ENCODE assay signal across 8 cellular contexts in the genomic region with DNA sequence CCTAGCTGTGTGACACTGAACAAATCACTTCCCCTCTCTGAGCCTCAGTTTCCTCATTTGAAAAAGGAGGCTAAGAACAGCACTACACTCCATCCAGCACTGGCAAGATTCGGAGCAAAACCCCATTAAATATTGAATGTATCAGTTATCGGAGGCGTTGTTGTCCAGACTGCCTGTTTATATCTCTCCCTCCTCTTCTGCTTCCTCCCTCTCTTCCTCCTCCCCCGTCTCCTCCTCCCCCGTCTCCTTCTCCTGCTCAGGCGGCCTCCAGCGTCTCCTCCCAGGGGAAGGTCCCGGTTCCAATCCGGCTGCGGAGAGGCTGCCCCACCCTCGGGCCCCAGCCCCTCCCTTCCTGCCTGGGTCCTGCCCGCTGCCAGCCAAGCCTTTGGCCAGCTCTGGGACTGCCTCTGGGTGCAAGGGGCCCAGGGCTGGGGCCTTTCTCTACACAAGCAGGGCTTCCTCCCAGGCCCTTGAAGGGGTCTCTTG. TPM values are rescaled to one million over a fixed set of nuclear protein-coding genes. Genes with fewer than 3 reads are reported as not detected.
A peak's percentile ranks its signal among the peaks of the same experiment; 100 is the strongest.
DNase-seq lines count a peak whose midpoint lies in the region; ATAC-seq and TF ChIP-seq lines count a peak whose summit lies in the region.

No MANE protein-coding gene starts in this region.

- H3K9me3 ChIP-seq in Panc1 (ENCODE audit: control insufficient read depth, insufficient read depth, low read depth, low read length): no peaks in the 10 kb centered on the region
- H3K9me3 ChIP-seq in ectodermal cell (ENCODE audit: control insufficient read depth, low read length): no peaks in the 10 kb centered on the region
- H3K9me3 ChIP-seq in mesenchymal stem cell (ENCODE audit: control insufficient read depth, low read length): no peaks in the 10 kb centered on the region
- H3K9me3 ChIP-seq in aorta (ENCODE audit: control insufficient read depth, low read length): no peaks in the 10 kb centered on the region

- in situ Hi-C loops in Panc1 (cut with HindIII; ENCODE audit: low pct_unique_long_range_greater_than_20kb, low sequenced_read_pairs): no loop called here

- H2AFZ ChIP-seq in mesenchymal stem cell (ENCODE audit: low read depth, low read length): no peak overlapping the region

- H3K14ac ChIP-seq in mesenchymal stem cell (ENCODE audit: low read length in 2 of 2): no peak overlapping the region

- peak overlapping the region; percentile 81 to 94 for H3K18ac ChIP-seq in mesenchymal stem cell (ENCODE audit: low read depth in 1 of 2, low read length in 2 of 2)

- POLR2A ChIA-PET in Panc1 (lab: Charles Lee): interaction anchor here (0.7 kb wide), 1 partner anchor 130 kb away, joined by 7 read pairs; no protein-coding TSS in a partner anchor

- 21% methylated on average over 12 of the region's 12 CpGs for WGBS in ectodermal cell, 2 experiments
- WGBS in mesenchymal stem cell: 10% methylated on average over 12 of the region's 12 CpGs
- 1 to 3% methylated on average over 7 to 12 of the region's 12 CpGs for WGBS in aorta, 2 donors

- H3K4me3 ChIP-seq in Panc1 (ENCODE audit: low read depth in 2 of 2, low read length in 2 of 2): peak overlapping the region; percentile 48 to 80
- peak overlapping the region; percentile 26 for H3K4me3 ChIP-seq in ectodermal cell (ENCODE audit: insufficient read depth, low read depth, low read length)
- peak overlapping the region in 1 of 2 experiments; percentile 97 for H3K4me3 ChIP-seq in mesenchymal stem cell (ENCODE audit: insufficient read depth in 1 of 2, low read depth in 1 of 2, low read length in 2 of 2)
- peak overlapping the region; percentile 37 to 71 for H3K4me3 ChIP-seq in aorta (ENCODE audit: low read length in 2 of 2)

- peak overlapping the region; percentile 75 for H2BK15ac ChIP-seq in mesenchymal stem cell (ENCODE audit: low read depth, poor library complexity, severe bottlenecking)

- peak overlapping the region; percentile 71 for H2BK5ac ChIP-seq in mesenchymal stem cell (ENCODE audit: low read depth, low read length, poor library complexity, severe bottlenecking)

- no peak overlapping the region for H2AK5ac ChIP-seq in mesenchymal stem cell (ENCODE audit: low read length, severe bottlenecking)

- peak overlapping the region; percentile 93 for H3K27ac ChIP-seq in Panc1 (ENCODE audit: low read length)
- peak overlapping the region; percentile 17 for H3K27ac ChIP-seq in ectodermal cell (ENCODE audit: insufficient read depth, low read depth, low read length, poor library complexity, severe bottlenecking)
- peak overlapping the region; percentile 64 for H3K27ac ChIP-seq in mesenchymal stem cell (ENCODE audit: low read length, poor library complexity, severe bottlenecking)
- H3K27ac ChIP-seq in aorta (ENCODE audit: low read depth in 1 of 2, low read length in 2 of 2): peak overlapping the region; percentile 22 to 59

- DNase-seq in GM03348 (ENCODE audit: low spot score) (peak; percentile 94), Panc1 (ENCODE audit: low read depth, low spot score) (no peak), mesenchymal stem cell (peak; percentile 83), aorta (peak; percentile 93 to 96), NCI-H1694 treated with DMSO at 0.1 percent for 48 hours (lab: John Stamatoyannopoulos, UW) (no peak)

- H2BK120ac ChIP-seq in mesenchymal stem cell (ENCODE audit: low read depth, low read length): peak overlapping the region; percentile 93

- peak overlapping the region; percentile 1 to 81 for H2BK12ac ChIP-seq in mesenchymal stem cell (ENCODE audit: low read length in 2 of 2)

- H4K91ac ChIP-seq in mesenchymal stem cell (ENCODE audit: low read length): peak overlapping the region; percentile 88

- peaks cover 1% of the 10 kb centered on the region for H3K79me1 ChIP-seq in mesenchymal stem cell (replicated peaks; ENCODE audit: low read length, poor library complexity, severe bottlenecking)

- peak overlapping the region; percentile 64 for H3K4me2 ChIP-seq in mesenchymal stem cell (ENCODE audit: low read length, poor library complexity, severe bottlenecking)

- H3K4me1 ChIP-seq in Panc1 (ENCODE audit: control insufficient read depth, insufficient read depth, low read length): peaks cover 6% of the 10 kb centered on the region
- H3K4me1 ChIP-seq in ectodermal cell (ENCODE audit: control insufficient read depth, insufficient read depth, low read length): peaks cover 35% of the 10 kb centered on the region
- peaks cover 32% of the 10 kb centered on the region for H3K4me1 ChIP-seq in mesenchymal stem cell (ENCODE audit: control insufficient read depth, insufficient read depth, low read depth, low read length)
- no peaks in the 10 kb centered on the region for H3K4me1 ChIP-seq in aorta (ENCODE audit: control insufficient read depth in 1 of 2, insufficient read depth in 2 of 2, low read length in 2 of 2)

- peak overlapping the region; percentile 97 for H3K9ac ChIP-seq in mesenchymal stem cell (ENCODE audit: low read length)

- no peak overlapping the region for H3K23ac ChIP-seq in mesenchymal stem cell (ENCODE audit: low read length in 2 of 2)

- H4K8ac ChIP-seq in mesenchymal stem cell (ENCODE audit: low read length): peak overlapping the region; percentile 60

- ATAC-seq in Panc1: peak; percentile 55
- ATAC-seq in aorta (ENCODE audit: low FRiP score): peak; percentile 4
- ATAC-seq in GM18907 (IDR thresholded peaks at IDR 0.05; ENCODE audit: unreplicated experiment): no peak
- no peak for ATAC-seq in HG03469 (IDR thresholded peaks at IDR 0.05; ENCODE audit: unreplicated experiment)

- peak overlapping the region in 1 of 2 experiments; percentile 89 for H3K4ac ChIP-seq in mesenchymal stem cell (ENCODE audit: low read depth in 1 of 2, low read length in 2 of 2)

- BruUV-seq in Panc1 (replicated peaks; lab: Mats Ljungman, UMichigan): no TSS peak

- H3K36me3 ChIP-seq in Panc1 (ENCODE audit: control insufficient read depth, insufficient read depth, low read length) (peaks cover 4% of the 10 kb centered on the region; the same call in 1 of the 2 replicates), ectodermal cell (ENCODE audit: control insufficient read depth, insufficient read depth, low read length) (no peaks in the 10 kb centered on the region), mesenchymal stem cell (ENCODE audit: control insufficient read depth in 1 of 2, insufficient read depth in 2 of 2, low read depth in 1 of 2, low read length in 2 of 2) (peaks cover 17 to 19% of the 10 kb centered on the region in 2 experiments), aorta (ENCODE audit: control insufficient read depth in 1 of 2, insufficient read depth in 2 of 2, low read length in 1 of 2) (peaks cover 0 to 3% of the 10 kb centered on the region in 2 donors)

- H3K27me3 ChIP-seq in Panc1 (ENCODE audit: control insufficient read depth, insufficient read depth, low read length) (no peaks in the 10 kb centered on the region), ectodermal cell (ENCODE audit: control insufficient read depth, insufficient read depth, low read length, poor library complexity, severe bottlenecking) (peaks cover 4% of the 10 kb centered on the region), mesenchymal stem cell (ENCODE audit: control insufficient read depth in 1 of 2, insufficient read depth in 1 of 2, low read length in 2 of 2) (no peaks in the 10 kb centered on the region), aorta (ENCODE audit: control insufficient read depth in 1 of 2, insufficient read depth in 2 of 2, low read length in 1 of 2) (no peaks in the 10 kb centered on the region)

- intact Hi-C loops in Panc1 (cut with micrococcal nuclease; ENCODE audit: unreplicated experiment) (no loop called here), aorta (cut with DNase I) (loop anchor here (1.0 to 2.0 kb wide), 3 partner anchors 27 to 45 kb away; partner anchors contain the start of genes BCL2L12 (in 1 of the 2) and IRF3 (in 1 of the 2))

- CTCF ChIA-PET in Panc1 (lab: Charles Lee): no interaction called here

- TF ChIP-seq CTCF in Panc1 (IDR thresholded peaks at IDR 0.05): no peak

RNA-seq across cellular contexts. Expression of gene RRAS, which starts 2.0 kb away (rescaled TPM):
- total RNA-seq in Panc1 (2021; ENCODE audit: unreplicated experiment) (64.4 TPM), aorta (100 to 1,000 TPM; 139 to 167 TPM)
- 170 TPM for polyA plus RNA-seq in Panc1 (2012; ENCODE audit: insufficient read length)
- polyA plus RNA-seq in ectodermal cell (2013, experiment 1 of 4): 18.0 TPM
- polyA plus RNA-seq in ectodermal cell (2013, experiment 2 of 4): 22.6 TPM
- polyA plus RNA-seq in ectodermal cell (2013, experiment 3 of 4): 23.9 TPM
- polyA plus RNA-seq in ectodermal cell (2013, experiment 4 of 4): 26.1 TPM
- polyA plus RNA-seq in mesenchymal stem cell (2013, experiment 1 of 2): 129 TPM
- polyA plus RNA-seq in mesenchymal stem cell (2013, experiment 2 of 2): 134 TPM
- 100 to 1,000 TPM; 320 to 407 TPM for polyA plus RNA-seq in aorta

RNA-seq across cellular contexts. Expression of gene SCAF1, which starts 4.1 kb away (rescaled TPM):
- total RNA-seq in Panc1 (2021; ENCODE audit: unreplicated experiment) (77.4 TPM), aorta (10 to 100 TPM; 53.0 to 54.5 TPM)
- 62.1 TPM for polyA plus RNA-seq in Panc1 (2012; ENCODE audit: insufficient read length)
- polyA plus RNA-seq in ectodermal cell (2013, experiment 1 of 4): 68.2 TPM
- polyA plus RNA-seq in ectodermal cell (2013, experiment 2 of 4): 74.4 TPM
- polyA plus RNA-seq in ectodermal cell (2013, experiment 3 of 4): 46.6 TPM
- polyA plus RNA-seq in ectodermal cell (2013, experiment 4 of 4): 47.8 TPM
- polyA plus RNA-seq in mesenchymal stem cell (2013, experiment 1 of 2): 43.0 TPM
- 38.9 TPM for polyA plus RNA-seq in mesenchymal stem cell (2013, experiment 2 of 2)
- 10 to 100 TPM; 10.1 to 19.0 TPM for polyA plus RNA-seq in aorta

RNA-seq across cellular contexts. Expression of gene IRF3, which starts 27.7 kb away (rescaled TPM):
- total RNA-seq in Panc1 (2021; ENCODE audit: unreplicated experiment) (109 TPM), aorta (10 to 100 TPM; 53.7 to 82.7 TPM)
- 176 TPM for polyA plus RNA-seq in Panc1 (2012; ENCODE audit: insufficient read length)
- polyA plus RNA-seq in ectodermal cell (2013, experiment 1 of 4): 106 TPM
- 108 TPM for polyA plus RNA-seq in ectodermal cell (2013, experiment 2 of 4)
- polyA plus RNA-seq in ectodermal cell (2013, experiment 3 of 4): 84.3 TPM
- polyA plus RNA-seq in ectodermal cell (2013, experiment 4 of 4): 78.5 TPM
- 73.1 TPM for polyA plus RNA-seq in mesenchymal stem cell (2013, experiment 1 of 2)
- polyA plus RNA-seq in mesenchymal stem cell (2013, experiment 2 of 2): 76.3 TPM
- polyA plus RNA-seq in aorta: 100 to 1,000 TPM in 1 of 2 donors, 10 to 100 TPM in 1; 37.8 to 278 TPM

RNA-seq across cellular contexts. Expression of gene BCL2L12, which starts 27.8 kb away (rescaled TPM):
- total RNA-seq in Panc1 (2021; ENCODE audit: unreplicated experiment) (69.6 TPM), aorta (10 to 100 TPM in 1 of 2 donors, 1 to 10 TPM in 1; 9.9 to 14.0 TPM)
- polyA plus RNA-seq in Panc1 (2012; ENCODE audit: insufficient read length): 59.0 TPM
- 111 TPM for polyA plus RNA-seq in ectodermal cell (2013, experiment 1 of 4)
- 104 TPM for polyA plus RNA-seq in ectodermal cell (2013, experiment 2 of 4)
- 111 TPM for polyA plus RNA-seq in ectodermal cell (2013, experiment 3 of 4)
- 129 TPM for polyA plus RNA-seq in ectodermal cell (2013, experiment 4 of 4)
- polyA plus RNA-seq in mesenchymal stem cell (2013, experiment 1 of 2): 20.5 TPM
- 20.9 TPM for polyA plus RNA-seq in mesenchymal stem cell (2013, experiment 2 of 2)
- polyA plus RNA-seq in aorta: 10 to 100 TPM in 1 of 2 donors, 1 to 10 TPM in 1; 5.8 to 16.4 TPM

RNA-seq across cellular contexts. Expression of gene PRMT1, which starts 39.2 kb away (rescaled TPM):
- total RNA-seq in Panc1 (2021; ENCODE audit: unreplicated experiment): 219 TPM
- polyA plus RNA-seq in Panc1 (2012; ENCODE audit: insufficient read length): 317 TPM
- polyA plus RNA-seq in ectodermal cell (2013, experiment 1 of 4): 541 TPM
- 508 TPM for polyA plus RNA-seq in ectodermal cell (2013, experiment 2 of 4)
- 488 TPM for polyA plus RNA-seq in ectodermal cell (2013, experiment 3 of 4)
- polyA plus RNA-seq in ectodermal cell (2013, experiment 4 of 4): 532 TPM
- polyA plus RNA-seq in mesenchymal stem cell (2013, experiment 1 of 2): 111 TPM
- polyA plus RNA-seq in mesenchymal stem cell (2013, experiment 2 of 2): 103 TPM
- 10 to 100 TPM; 76.5 to 88.3 TPM for total RNA-seq in aorta
- polyA plus RNA-seq in aorta: 100 to 1,000 TPM in 1 of 2 donors, 10 to 100 TPM in 1; 68.5 to 110 TPM

Comparison
In these comparisons a context has a peak if more than half of its experiments do, and no peak if none do; other contexts are left out.
1. DNase-seq: peak in GM03348 (single experiment), mesenchymal stem cell (single experiment) and aorta (2 of 2); none in Panc1 (single experiment) and NCI-H1694 treated with DMSO at 0.1 percent for 48 hours (single experiment).
2. ATAC-seq: peak in Panc1 (single experiment) and aorta (single experiment); none in GM18907 (single experiment) and HG03469 (single experiment).
3. H3K27ac ChIP-seq: peak in every context shown above with its lines; median percentile 93 in Panc1; 64 in mesenchymal stem cell; 40 in aorta; 17 in ectodermal cell.